Comparison of ENCODE assay signal across 8 cellular contexts in genomic region chr21:43866659-43867331, GRCh38. TPM values are rescaled to one million over a fixed set of nuclear protein-coding genes. Genes with fewer than 3 reads are reported as not detected.
A peak's percentile ranks its signal among the peaks of the same experiment; 100 is the strongest.
DNase-seq lines count a peak whose midpoint lies in the region; ATAC-seq, FAIRE-seq and TF ChIP-seq lines count a peak whose summit lies in the region.

No MANE protein-coding gene starts in this region.

- ATAC-seq in GM19395 (IDR thresholded peaks at IDR 0.05; ENCODE audit: unreplicated experiment): peak; percentile 50

- no peak for FAIRE-seq in bronchial epithelial cell (lab: Jason Lieb, UNC)

- peak overlapping the region in 1 of 2 experiments; percentile 78 for H3K14ac ChIP-seq in mesenchymal stem cell (ENCODE audit: low read length in 2 of 2)

- no peak overlapping the region for H2BK12ac ChIP-seq in mesenchymal stem cell (ENCODE audit: low read length in 2 of 2)

- H3K4me3 ChIP-seq in bronchial epithelial cell (ENCODE audit: low read depth, low read length): peak overlapping the region; percentile 57
- H3K4me3 ChIP-seq in mesenchymal stem cell (ENCODE audit: insufficient read depth in 1 of 2, low read depth in 1 of 2, low read length in 2 of 2): peak overlapping the region in 1 of 2 experiments; percentile 79
- peak overlapping the region; percentile 72 to 73 for H3K4me3 ChIP-seq in stomach smooth muscle (ENCODE audit: low read length in 2 of 2)

- H4K91ac ChIP-seq in mesenchymal stem cell (ENCODE audit: low read length): peak overlapping the region; percentile 34

- no peak overlapping the region for H2BK15ac ChIP-seq in mesenchymal stem cell (ENCODE audit: low read depth, poor library complexity, severe bottlenecking)

- no peak overlapping the region for H3K27ac ChIP-seq in mesenchymal stem cell (ENCODE audit: low read length, poor library complexity, severe bottlenecking)
- H3K27ac ChIP-seq in stomach smooth muscle (ENCODE audit: low read length): peak overlapping the region; percentile 76

- no peak for TF ChIP-seq CTCF in bronchial epithelial cell (IDR thresholded peaks at IDR 0.05; ENCODE audit: insufficient read depth, low read length, severe bottlenecking)

- 73% methylated on average over 20 of the region's 24 CpGs for WGBS in mesenchymal stem cell

- H3K4ac ChIP-seq in mesenchymal stem cell (ENCODE audit: low read depth in 1 of 2, low read length in 2 of 2): peak overlapping the region in 1 of 2 experiments; percentile 9

- H4K8ac ChIP-seq in mesenchymal stem cell (ENCODE audit: low read length): peak overlapping the region; percentile 76

- no peak overlapping the region for H2BK120ac ChIP-seq in mesenchymal stem cell (ENCODE audit: low read depth, low read length)

- H3K36me3 ChIP-seq in bronchial epithelial cell (ENCODE audit: control insufficient read depth, insufficient read depth, low read length) (peaks cover 5% of the 10 kb centered on the region), mesenchymal stem cell (ENCODE audit: control insufficient read depth in 1 of 2, insufficient read depth in 2 of 2, low read depth in 1 of 2, low read length in 2 of 2) (peaks cover 0 to 16% of the 10 kb centered on the region in 2 experiments), stomach smooth muscle (ENCODE audit: control insufficient read depth in 2 of 2, insufficient read depth in 2 of 2, low read length in 2 of 2) (peaks cover 0 to 3% of the 10 kb centered on the region in 2 donors)

- H3K27me3 ChIP-seq in bronchial epithelial cell (ENCODE audit: control insufficient read depth, insufficient read depth, low read length): no peaks in the 10 kb centered on the region
- peaks cover 0 to 14% of the 10 kb centered on the region in 2 experiments for H3K27me3 ChIP-seq in mesenchymal stem cell (ENCODE audit: control insufficient read depth in 1 of 2, insufficient read depth in 1 of 2, low read length in 2 of 2)
- H3K27me3 ChIP-seq in stomach smooth muscle (ENCODE audit: control insufficient read depth in 1 of 2, insufficient read depth in 2 of 2, low read length in 2 of 2): no peaks in the 10 kb centered on the region

- H3K9me3 ChIP-seq in mesenchymal stem cell (ENCODE audit: control insufficient read depth, low read length): no peaks in the 10 kb centered on the region
- no peaks in the 10 kb centered on the region for H3K9me3 ChIP-seq in stomach smooth muscle (ENCODE audit: control insufficient read depth in 2 of 2, low read length in 2 of 2)

- H2AFZ ChIP-seq in mesenchymal stem cell (ENCODE audit: low read depth, low read length): no peak overlapping the region

- H2BK5ac ChIP-seq in mesenchymal stem cell (ENCODE audit: low read depth, low read length, poor library complexity, severe bottlenecking): no peak overlapping the region

- H2AK5ac ChIP-seq in mesenchymal stem cell (ENCODE audit: low read length, severe bottlenecking): no peak overlapping the region

- H3K9ac ChIP-seq in mesenchymal stem cell (ENCODE audit: low read length) (peak overlapping the region; percentile 82), stomach smooth muscle (ENCODE audit: low read length in 2 of 2) (peak overlapping the region; percentile 39 to 62)

- H3K4me2 ChIP-seq in mesenchymal stem cell (ENCODE audit: low read length, poor library complexity, severe bottlenecking): peak overlapping the region; percentile 76

- DNase-seq in T-helper 1 cell: peak; percentile 36 to 58 (median 57)
- DNase-seq in bronchial epithelial cell (ENCODE audit: low read depth): peak; percentile 40
- DNase-seq in mesenchymal stem cell: peak; percentile 36
- DNase-seq in NCI-H2227 (lab: John Stamatoyannopoulos, UW; ENCODE audit: unreplicated experiment): no peak
- DNase-seq in UCSD-AML1 (lab: John Stamatoyannopoulos, UW; ENCODE audit: unreplicated experiment): no peak
- DNase-seq in NCI-H1417 treated with DMSO at 0.1 percent for 48 hours (lab: John Stamatoyannopoulos, UW): no peak

- H3K23ac ChIP-seq in mesenchymal stem cell (ENCODE audit: low read length in 2 of 2): no peak overlapping the region

- H3K4me1 ChIP-seq in mesenchymal stem cell (ENCODE audit: control insufficient read depth, insufficient read depth, low read depth, low read length) (peaks cover 15% of the 10 kb centered on the region), stomach smooth muscle (ENCODE audit: control insufficient read depth, insufficient read depth, low read length) (peaks cover 22% of the 10 kb centered on the region)

- peaks cover 17% of the 10 kb centered on the region for H3K79me1 ChIP-seq in mesenchymal stem cell (replicated peaks; ENCODE audit: low read length, poor library complexity, severe bottlenecking)

- H3K18ac ChIP-seq in mesenchymal stem cell (ENCODE audit: low read depth in 1 of 2, low read length in 2 of 2): peak overlapping the region in 1 of 2 experiments; percentile 25

RNA-seq across cellular contexts. Expression of gene AGPAT3, which starts 1.8 kb away (rescaled TPM):
- 40.5 and 47.5 TPM in 2 replicates for total RNA-seq in bronchial epithelial cell
- 38.6 TPM for polyA plus RNA-seq in mesenchymal stem cell (2013, experiment 1 of 2)
- 39.2 TPM for polyA plus RNA-seq in mesenchymal stem cell (2013, experiment 2 of 2)

Comparison
In these comparisons a context has a peak if more than half of its experiments do, and no peak if none do; other contexts are left out.
1. DNase-seq: peak in T-helper 1 cell (5 of 5), bronchial epithelial cell (single experiment) and mesenchymal stem cell (single experiment); none in NCI-H2227 (single experiment), UCSD-AML1 (single experiment) and NCI-H1417 treated with DMSO at 0.1 percent for 48 hours (single experiment).